Comparison of ENCODE assay signal across 8 cellular contexts in genomic region chr9:133238851-133239532, GRCh38. TPM values are rescaled to one million over a fixed set of nuclear protein-coding genes. Genes with fewer than 3 reads are reported as not detected.
DNase-seq lines count a peak whose midpoint lies in the region; ATAC-seq and TF ChIP-seq lines count a peak whose summit lies in the region.

No MANE protein-coding gene starts in this region.

- in situ Hi-C loops in GM13977 (cut with MboI; ENCODE audit: low pct_unique_long_range_greater_than_20kb, low sequenced_read_pairs, unreplicated experiment): no loop called here

- no peaks in the 10 kb centered on the region for H3K27me3 ChIP-seq in thoracic aorta (replicated peaks; ENCODE audit: insufficient read depth)

- TF ChIP-seq CTCF in GM13977 (IDR thresholded peaks at IDR 0.05; ENCODE audit: extremely low read depth, insufficient read depth, missing control alignments) (peak; percentile 73), osteocyte (IDR thresholded peaks at IDR 0.05) (peak; percentile 56), thoracic aorta (IDR thresholded peaks at IDR 0.05) (no peak)

- H3K27me3 Mint-ChIP-seq in osteocyte (ENCODE audit: unreplicated experiment): peaks cover 16% of the 10 kb centered on the region

- no peaks in the 10 kb centered on the region for H3K36me3 Mint-ChIP-seq in osteocyte (ENCODE audit: unreplicated experiment)

- ATAC-seq in thoracic aorta (ENCODE audit: insufficient number of reproducible peaks, low FRiP score, low read depth): no peak
- no peak for ATAC-seq in HG02588 (IDR thresholded peaks at IDR 0.05; ENCODE audit: unreplicated experiment)
- ATAC-seq in GM19035 (IDR thresholded peaks at IDR 0.05; ENCODE audit: unreplicated experiment): no peak

- H3K36me3 ChIP-seq in thoracic aorta: no peaks in the 10 kb centered on the region

- H3K9me3 Mint-ChIP-seq in osteocyte (ENCODE audit: unreplicated experiment): no peaks in the 10 kb centered on the region

- no peaks in the 10 kb centered on the region for H3K9me3 ChIP-seq in thoracic aorta

- H3K4me3 Mint-ChIP-seq in osteocyte (ENCODE audit: unreplicated experiment): no peak overlapping the region

- peaks cover 0 to 7% of the 10 kb centered on the region in 2 donors for H3K4me1 ChIP-seq in thoracic aorta (ENCODE audit: control insufficient read depth in 1 of 2, low read depth in 2 of 2)

- peak overlapping the region; percentile 33 for H3K4me3 ChIP-seq in thoracic aorta

- H3K27ac ChIP-seq in thoracic aorta: no peak overlapping the region

- peak; percentile 87 for DNase-seq in GM13977 (ENCODE audit: low spot score)
- DNase-seq in RPMI7951 (ENCODE audit: low read depth): peak; percentile 43
- DNase-seq in activated naive CD4-positive, alpha-beta T cell treated with Interleukin-2 at 50 U/mL for 16 hours: peak; percentile 61
- DNase-seq in glomerular visceral epithelial cell (ENCODE audit: extremely low spot score): peak; percentile 24
- no peak for DNase-seq in osteocyte (ENCODE audit: extremely low spot score, unreplicated experiment)
- DNase-seq in thoracic aorta (ENCODE audit: low spot score): no peak

- H3K4me1 Mint-ChIP-seq in osteocyte (ENCODE audit: unreplicated experiment): peaks cover 17% of the 10 kb centered on the region

- no peak overlapping the region for H3K27ac Mint-ChIP-seq in osteocyte (ENCODE audit: unreplicated experiment)

RNA-seq across cellular contexts. Expression of gene OBP2B, which starts 29.9 kb away (rescaled TPM):
- total RNA-seq in RPMI7951 (2014; rRNA removed; shearing (Covaris generic)): not detected in 2 replicates
- total RNA-seq in osteocyte (not detected in 2 replicates), thoracic aorta (not detected)

RNA-seq across cellular contexts. Expression of gene ABO, which starts 36.0 kb away (rescaled TPM):
- not detected in 2 replicates for total RNA-seq in RPMI7951 (2014; rRNA removed; shearing (Covaris generic))
- total RNA-seq in osteocyte (not detected in 2 replicates), thoracic aorta (under 1 TPM; 0.14 to 0.21 TPM)

Comparison
In these comparisons a context has a peak if more than half of its experiments do, and no peak if none do; other contexts are left out.
1. DNase-seq: peak in GM13977 (single experiment), RPMI7951 (single experiment), activated naive CD4-positive, alpha-beta T cell treated with Interleukin-2 at 50 U/mL for 16 hours (single experiment) and glomerular visceral epithelial cell (single experiment); none in osteocyte (single experiment) and thoracic aorta (single experiment).